In genomic region chr13:30142502-30143211, GRCh38 we compare ENCODE assay signal across 8 cellular contexts.
DNase-seq lines count a peak whose midpoint lies in the region; ATAC-seq and TF ChIP-seq lines count a peak whose summit lies in the region.

No MANE protein-coding gene starts in this region.

- H3K4me1 Mint-ChIP-seq in T-cell = peaks cover 57 to 73% (median 58%) of the 10 kb centered on the region in 3 donors

- no peak for TF ChIP-seq POLR2A in esophagus muscularis mucosa (IDR thresholded peaks at IDR 0.05; ENCODE audit: low read depth)
- no peak for TF ChIP-seq POLR2A in prostate gland (IDR thresholded peaks at IDR 0.05)

- peak; percentile 33 for DNase-seq in DMS53 (lab: John Stamatoyannopoulos, UW)
- DNase-seq in DMS53 treated with DMSO at 0.1 percent for 48 hours (lab: John Stamatoyannopoulos, UW; ENCODE audit: unreplicated experiment) = no peak
- peak in 2 of 34 experiments; percentile 19 to 30 for DNase-seq in T-cell
- DNase-seq in esophagus muscularis mucosa (ENCODE audit: extremely low spot score) = no peak
- peak; percentile 61 for DNase-seq in prostate gland (ENCODE audit: low spot score)
- DNase-seq in COLO668 (lab: John Stamatoyannopoulos, UW; ENCODE audit: unreplicated experiment) = no peak

- no peak for TF ChIP-seq EP300 in esophagus muscularis mucosa (IDR thresholded peaks at IDR 0.05)

- H3K27me3 ChIP-seq in esophagus muscularis mucosa (no peaks in the 10 kb centered on the region), prostate gland (replicated peaks; ENCODE audit: insufficient read depth) (no peaks in the 10 kb centered on the region)

- H3K36me3 ChIP-seq in esophagus muscularis mucosa = no peaks in the 10 kb centered on the region
- H3K36me3 ChIP-seq in prostate gland = no peaks in the 10 kb centered on the region

- intact Hi-C loops in esophagus muscularis mucosa (cut with DNase I) (no loop called here), prostate gland (cut with DNase I) (no loop called here)

- peaks cover 4 to 11% (median 8%) of the 10 kb centered on the region in 3 donors for H3K9me3 Mint-ChIP-seq in T-cell

- TF ChIP-seq CTCF in esophagus muscularis mucosa (IDR thresholded peaks at IDR 0.05) (no peak), prostate gland (IDR thresholded peaks at IDR 0.05) (no peak)

- 17% methylated on average over 9 of the region's 13 CpGs for WGBS in esophagus muscularis mucosa
- 8% methylated on average over 13 of the region's 13 CpGs for WGBS in prostate gland

- peaks cover 12 to 28% (median 26%) of the 10 kb centered on the region in 4 donors for H3K4me1 ChIP-seq in esophagus muscularis mucosa
- no peaks in the 10 kb centered on the region for H3K4me1 ChIP-seq in prostate gland (replicated peaks)

- H3K4me3 Mint-ChIP-seq in T-cell = peak overlapping the region in 1 of 3 donors; percentile 51

- peak overlapping the region in 3 of 4 donors; percentile 4 to 14 (median 7) for H3K4me3 ChIP-seq in esophagus muscularis mucosa
- H3K4me3 ChIP-seq in prostate gland = no peak overlapping the region

- CTCF ChIA-PET in T-cell (lab: Charles Lee) = interaction anchor here (0.6 to 2.5 kb wide), 7 partner anchors 9 to 544 kb away, joined by 3 to 7 read pairs (median 4); no protein-coding TSS in a partner anchor

- ATAC-seq in T-cell (replicated peaks in 1 of 4) (peak; percentile 59 to 73 (median 62)), GM19452 (IDR thresholded peaks at IDR 0.05; ENCODE audit: unreplicated experiment) (no peak), GM18870 (IDR thresholded peaks at IDR 0.05; ENCODE audit: unreplicated experiment) (no peak)

- no peaks in the 10 kb centered on the region for H3K27me3 Mint-ChIP-seq in T-cell

- peak overlapping the region; percentile 90 to 94 for H3K27ac Mint-ChIP-seq in T-cell

- H3K9me3 ChIP-seq in esophagus muscularis mucosa (no peaks in the 10 kb centered on the region), prostate gland (no peaks in the 10 kb centered on the region)

- H3K36me3 Mint-ChIP-seq in T-cell = peaks cover 3% of the 10 kb centered on the region

- POLR2A ChIA-PET in T-cell (lab: Charles Lee) = no interaction called here

- peak overlapping the region; percentile 64 to 83 (median 74) for H3K27ac ChIP-seq in esophagus muscularis mucosa (replicated peaks in 1 of 4)
- H3K27ac ChIP-seq in prostate gland = peak overlapping the region; percentile 49 to 51

Comparison
In these comparisons a context has a peak if more than half of its experiments do, and no peak if none do; other contexts are left out.
1. DNase-seq: peak in DMS53 (single experiment) and prostate gland (single experiment); none in DMS53 treated with DMSO at 0.1 percent for 48 hours (single experiment), esophagus muscularis mucosa (single experiment) and COLO668 (single experiment).
2. ATAC-seq: peak in T-cell (4 of 4); none in GM19452 (single experiment) and GM18870 (single experiment).
3. H3K4me3 ChIP-seq: peak in esophagus muscularis mucosa (3 of 4); none in prostate gland (0 of 2).